1 cellular context compared by ENCODE assay signal in the genomic region with DNA sequence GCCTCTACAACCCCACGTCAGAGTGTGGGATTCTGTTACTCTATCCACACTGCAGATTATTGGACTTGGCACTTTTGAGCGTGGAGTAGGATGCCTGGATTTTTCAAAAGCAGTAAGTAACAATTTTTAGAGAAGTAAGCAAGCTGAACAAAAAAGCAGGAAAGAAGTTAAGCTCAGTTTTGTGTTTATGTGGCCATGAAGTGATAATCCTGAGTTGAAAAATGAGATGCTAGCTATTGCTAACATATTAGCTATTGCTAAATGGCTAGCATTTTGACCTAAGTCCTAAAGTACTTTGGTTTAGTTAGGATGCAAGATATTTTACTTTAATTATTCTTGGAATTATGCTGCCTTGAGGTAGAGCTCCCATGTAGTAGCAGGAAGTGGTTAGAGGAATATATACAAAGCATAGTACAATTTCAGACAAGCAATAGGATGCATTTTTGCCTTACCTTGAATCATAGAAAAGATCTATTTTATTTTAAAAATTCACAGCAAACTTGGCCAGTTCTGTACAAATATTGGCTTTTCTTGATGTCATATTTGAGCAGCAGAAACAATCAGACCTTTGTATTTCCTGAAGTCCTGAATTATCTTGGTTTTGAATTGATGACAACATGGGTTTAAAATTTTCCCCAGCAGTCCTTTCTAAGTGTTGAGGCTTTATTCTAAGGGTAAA.
TF ChIP-seq lines count a peak whose summit lies in the region.

No MANE protein-coding gene starts in this region.

TF ChIP-seq in HepG2, 621 proteins besides CTCF, POLR2A, EP300 and RAD21 (continued from another document and continues in another):
- TF ChIP-seq, protein P1, sequence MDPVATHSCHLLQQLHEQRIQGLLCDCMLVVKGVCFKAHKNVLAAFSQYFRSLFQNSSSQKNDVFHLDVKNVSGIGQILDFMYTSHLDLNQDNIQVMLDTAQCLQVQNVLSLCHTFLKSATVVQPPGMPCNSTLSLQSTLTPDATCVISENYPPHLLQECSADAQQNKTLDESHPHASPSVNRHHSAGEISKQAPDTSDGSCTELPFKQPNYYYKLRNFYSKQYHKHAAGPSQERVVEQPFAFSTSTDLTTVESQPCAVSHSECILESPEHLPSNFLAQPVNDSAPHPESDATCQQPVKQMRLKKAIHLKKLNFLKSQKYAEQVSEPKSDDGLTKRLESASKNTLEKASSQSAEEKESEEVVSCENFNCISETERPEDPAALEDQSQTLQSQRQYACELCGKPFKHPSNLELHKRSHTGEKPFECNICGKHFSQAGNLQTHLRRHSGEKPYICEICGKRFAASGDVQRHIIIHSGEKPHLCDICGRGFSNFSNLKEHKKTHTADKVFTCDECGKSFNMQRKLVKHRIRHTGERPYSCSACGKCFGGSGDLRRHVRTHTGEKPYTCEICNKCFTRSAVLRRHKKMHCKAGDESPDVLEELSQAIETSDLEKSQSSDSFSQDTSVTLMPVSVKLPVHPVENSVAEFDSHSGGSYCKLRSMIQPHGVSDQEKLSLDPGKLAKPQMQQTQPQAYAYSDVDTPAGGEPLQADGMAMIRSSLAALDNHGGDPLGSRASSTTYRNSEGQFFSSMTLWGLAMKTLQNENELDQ (CRISPR knock-in tag; IDR thresholded peaks at IDR 0.05; ENCODE audit: borderline replicate concordance), result no peak
- TF ChIP-seq ZBTB21 (CRISPR knock-in tag; IDR thresholded peaks at IDR 0.05), result peak; percentile 63; the same call in 1 of the 2 replicates
- no peak for TF ChIP-seq ZNF335 (CRISPR knock-in tag; IDR thresholded peaks at IDR 0.05)
- TF ChIP-seq, protein P2, sequence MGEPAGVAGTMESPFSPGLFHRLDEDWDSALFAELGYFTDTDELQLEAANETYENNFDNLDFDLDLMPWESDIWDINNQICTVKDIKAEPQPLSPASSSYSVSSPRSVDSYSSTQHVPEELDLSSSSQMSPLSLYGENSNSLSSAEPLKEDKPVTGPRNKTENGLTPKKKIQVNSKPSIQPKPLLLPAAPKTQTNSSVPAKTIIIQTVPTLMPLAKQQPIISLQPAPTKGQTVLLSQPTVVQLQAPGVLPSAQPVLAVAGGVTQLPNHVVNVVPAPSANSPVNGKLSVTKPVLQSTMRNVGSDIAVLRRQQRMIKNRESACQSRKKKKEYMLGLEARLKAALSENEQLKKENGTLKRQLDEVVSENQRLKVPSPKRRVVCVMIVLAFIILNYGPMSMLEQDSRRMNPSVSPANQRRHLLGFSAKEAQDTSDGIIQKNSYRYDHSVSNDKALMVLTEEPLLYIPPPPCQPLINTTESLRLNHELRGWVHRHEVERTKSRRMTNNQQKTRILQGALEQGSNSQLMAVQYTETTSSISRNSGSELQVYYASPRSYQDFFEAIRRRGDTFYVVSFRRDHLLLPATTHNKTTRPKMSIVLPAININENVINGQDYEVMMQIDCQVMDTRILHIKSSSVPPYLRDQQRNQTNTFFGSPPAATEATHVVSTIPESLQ (CRISPR knock-in tag; conservative IDR thresholded peaks at IDR 0.05), result 0 out of 2 replicates have a peak, but pooled peaks have one; percentile 55
- TF ChIP-seq BORCS8-MEF2B (CRISPR knock-in tag; IDR thresholded peaks at IDR 0.05), result no peak
- TF ChIP-seq KMT2B (CRISPR knock-in tag; IDR thresholded peaks at IDR 0.05), result 0 out of 2 replicates have a peak, but pooled peaks have one; percentile 18
- no peak for TF ChIP-seq ZNF383 (CRISPR knock-in tag; IDR thresholded peaks at IDR 0.05; ENCODE audit: borderline replicate concordance)
- 0 out of 2 replicates have a peak, but pooled peaks have one; percentile 16 for TF ChIP-seq HDAC1 (CRISPR knock-in tag; IDR thresholded peaks at IDR 0.05)
- TF ChIP-seq THYN1 (CRISPR knock-in tag; IDR thresholded peaks at IDR 0.05; ENCODE audit: borderline replicate concordance, low read depth), result no peak
- TF ChIP-seq, protein P3, sequence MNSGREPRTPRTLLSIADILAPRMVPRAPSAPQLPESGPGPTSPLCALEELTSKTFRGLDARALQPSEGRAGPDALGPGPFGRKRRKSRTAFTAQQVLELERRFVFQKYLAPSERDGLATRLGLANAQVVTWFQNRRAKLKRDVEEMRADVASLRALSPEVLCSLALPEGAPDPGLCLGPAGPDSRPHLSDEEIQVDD (CRISPR knock-in tag; IDR thresholded peaks at IDR 0.05; ENCODE audit: borderline replicate concordance), result no peak
- TF ChIP-seq GABPA (IDR thresholded peaks at IDR 0.05; ENCODE audit: low read depth, low read length), result no peak
- no peak for TF ChIP-seq GABPA (CRISPR knock-in tag; IDR thresholded peaks at IDR 0.05; ENCODE audit: low read depth)
- TF ChIP-seq, protein P4, sequence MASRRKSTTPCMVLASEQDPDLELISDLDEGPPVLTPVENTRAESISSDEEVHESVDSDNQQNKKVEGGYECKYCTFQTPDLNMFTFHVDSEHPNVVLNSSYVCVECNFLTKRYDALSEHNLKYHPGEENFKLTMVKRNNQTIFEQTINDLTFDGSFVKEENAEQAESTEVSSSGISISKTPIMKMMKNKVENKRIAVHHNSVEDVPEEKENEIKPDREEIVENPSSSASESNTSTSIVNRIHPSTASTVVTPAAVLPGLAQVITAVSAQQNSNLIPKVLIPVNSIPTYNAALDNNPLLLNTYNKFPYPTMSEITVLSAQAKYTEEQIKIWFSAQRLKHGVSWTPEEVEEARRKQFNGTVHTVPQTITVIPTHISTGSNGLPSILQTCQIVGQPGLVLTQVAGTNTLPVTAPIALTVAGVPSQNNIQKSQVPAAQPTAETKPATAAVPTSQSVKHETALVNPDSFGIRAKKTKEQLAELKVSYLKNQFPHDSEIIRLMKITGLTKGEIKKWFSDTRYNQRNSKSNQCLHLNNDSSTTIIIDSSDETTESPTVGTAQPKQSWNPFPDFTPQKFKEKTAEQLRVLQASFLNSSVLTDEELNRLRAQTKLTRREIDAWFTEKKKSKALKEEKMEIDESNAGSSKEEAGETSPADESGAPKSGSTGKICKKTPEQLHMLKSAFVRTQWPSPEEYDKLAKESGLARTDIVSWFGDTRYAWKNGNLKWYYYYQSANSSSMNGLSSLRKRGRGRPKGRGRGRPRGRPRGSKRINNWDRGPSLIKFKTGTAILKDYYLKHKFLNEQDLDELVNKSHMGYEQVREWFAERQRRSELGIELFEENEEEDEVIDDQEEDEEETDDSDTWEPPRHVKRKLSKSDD (CRISPR knock-in tag; IDR thresholded peaks at IDR 0.05; ENCODE audit: low read depth), result no peak
- no peak for TF ChIP-seq MBNL3 (CRISPR knock-in tag; conservative IDR thresholded peaks at IDR 0.05)
- 0 out of 2 replicates have a peak, but pooled peaks have one; percentile 28 for TF ChIP-seq KLF11 (CRISPR knock-in tag; IDR thresholded peaks at IDR 0.05)
- TF ChIP-seq ZNF614 (CRISPR knock-in tag; IDR thresholded peaks at IDR 0.05; ENCODE audit: borderline replicate concordance), result no peak
- TF ChIP-seq, protein P5, sequence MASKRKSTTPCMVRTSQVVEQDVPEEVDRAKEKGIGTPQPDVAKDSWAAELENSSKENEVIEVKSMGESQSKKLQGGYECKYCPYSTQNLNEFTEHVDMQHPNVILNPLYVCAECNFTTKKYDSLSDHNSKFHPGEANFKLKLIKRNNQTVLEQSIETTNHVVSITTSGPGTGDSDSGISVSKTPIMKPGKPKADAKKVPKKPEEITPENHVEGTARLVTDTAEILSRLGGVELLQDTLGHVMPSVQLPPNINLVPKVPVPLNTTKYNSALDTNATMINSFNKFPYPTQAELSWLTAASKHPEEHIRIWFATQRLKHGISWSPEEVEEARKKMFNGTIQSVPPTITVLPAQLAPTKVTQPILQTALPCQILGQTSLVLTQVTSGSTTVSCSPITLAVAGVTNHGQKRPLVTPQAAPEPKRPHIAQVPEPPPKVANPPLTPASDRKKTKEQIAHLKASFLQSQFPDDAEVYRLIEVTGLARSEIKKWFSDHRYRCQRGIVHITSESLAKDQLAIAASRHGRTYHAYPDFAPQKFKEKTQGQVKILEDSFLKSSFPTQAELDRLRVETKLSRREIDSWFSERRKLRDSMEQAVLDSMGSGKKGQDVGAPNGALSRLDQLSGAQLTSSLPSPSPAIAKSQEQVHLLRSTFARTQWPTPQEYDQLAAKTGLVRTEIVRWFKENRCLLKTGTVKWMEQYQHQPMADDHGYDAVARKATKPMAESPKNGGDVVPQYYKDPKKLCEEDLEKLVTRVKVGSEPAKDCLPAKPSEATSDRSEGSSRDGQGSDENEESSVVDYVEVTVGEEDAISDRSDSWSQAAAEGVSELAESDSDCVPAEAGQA (IDR thresholded peaks at IDR 0.05; ENCODE audit: low read depth), result no peak
- TF ChIP-seq, protein P5 (CRISPR knock-in tag; IDR thresholded peaks at IDR 0.05; ENCODE audit: borderline replicate concordance), result no peak
- no peak for TF ChIP-seq KDM3A (CRISPR knock-in tag; IDR thresholded peaks at IDR 0.05; ENCODE audit: low read depth)
- 0 out of 2 replicates have a peak, but pooled peaks have one; percentile 18 for TF ChIP-seq MBD4 (IDR thresholded peaks at IDR 0.05; ENCODE audit: borderline replicate concordance, low read length)
- peak in 1 of 2 experiments; percentile 44; a peak in 1 of 4 replicates for TF ChIP-seq KLF16 (CRISPR knock-in tag; IDR thresholded peaks at IDR 0.05)
- no peak for TF ChIP-seq GTF3A (CRISPR knock-in tag; conservative IDR thresholded peaks at IDR 0.05)
- TF ChIP-seq RXRB (CRISPR knock-in tag; IDR thresholded peaks at IDR 0.05; ENCODE audit: borderline replicate concordance), result no peak; the same call in 1 of the 2 replicates
- TF ChIP-seq, protein P6, sequence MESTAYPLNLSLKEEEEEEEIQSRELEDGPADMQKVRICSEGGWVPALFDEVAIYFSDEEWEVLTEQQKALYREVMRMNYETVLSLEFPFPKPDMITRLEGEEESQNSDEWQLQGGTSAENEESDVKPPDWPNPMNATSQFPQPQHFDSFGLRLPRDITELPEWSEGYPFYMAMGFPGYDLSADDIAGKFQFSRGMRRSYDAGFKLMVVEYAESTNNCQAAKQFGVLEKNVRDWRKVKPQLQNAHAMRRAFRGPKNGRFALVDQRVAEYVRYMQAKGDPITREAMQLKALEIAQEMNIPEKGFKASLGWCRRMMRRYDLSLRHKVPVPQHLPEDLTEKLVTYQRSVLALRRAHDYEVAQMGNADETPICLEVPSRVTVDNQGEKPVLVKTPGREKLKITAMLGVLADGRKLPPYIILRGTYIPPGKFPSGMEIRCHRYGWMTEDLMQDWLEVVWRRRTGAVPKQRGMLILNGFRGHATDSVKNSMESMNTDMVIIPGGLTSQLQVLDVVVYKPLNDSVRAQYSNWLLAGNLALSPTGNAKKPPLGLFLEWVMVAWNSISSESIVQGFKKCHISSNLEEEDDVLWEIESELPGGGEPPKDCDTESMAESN (CRISPR knock-in tag; conservative IDR thresholded peaks at IDR 0.05), result no peak
- no peak for TF ChIP-seq SOX13 (IDR thresholded peaks at IDR 0.05)
- TF ChIP-seq SOX13 (CRISPR knock-in tag; conservative IDR thresholded peaks at IDR 0.05 in 1 of 2, IDR thresholded peaks at IDR 0.05 in 1 of 2), result peak in 1 of 2 experiments; percentile 48; a peak in 1 of 4 replicates
- TF ChIP-seq ZNF253 (CRISPR knock-in tag; IDR thresholded peaks at IDR 0.05; ENCODE audit: borderline replicate concordance), result no peak
- no peak for TF ChIP-seq ZNF292 (CRISPR knock-in tag; IDR thresholded peaks at IDR 0.05; ENCODE audit: borderline replicate concordance, low read depth)
- TF ChIP-seq ZNF605 (CRISPR knock-in tag; IDR thresholded peaks at IDR 0.05), result no peak
- TF ChIP-seq ZNF205 (CRISPR knock-in tag; IDR thresholded peaks at IDR 0.05), result no peak
- no peak for TF ChIP-seq ZFP1 (CRISPR knock-in tag; IDR thresholded peaks at IDR 0.05)
- TF ChIP-seq ZNF124 (CRISPR knock-in tag; IDR thresholded peaks at IDR 0.05), result peak; percentile 37; the same call in 1 of the 2 replicates
- TF ChIP-seq THAP11 (CRISPR knock-in tag; IDR thresholded peaks at IDR 0.05), result peak; percentile 31; the same call in 1 of the 2 replicates
- 0 out of 2 replicates have a peak, but pooled peaks have one; percentile 2 for TF ChIP-seq ARNT2 (CRISPR knock-in tag; IDR thresholded peaks at IDR 0.05; ENCODE audit: low read depth)
- TF ChIP-seq ELF4 (CRISPR knock-in tag; IDR thresholded peaks at IDR 0.05; ENCODE audit: borderline replicate concordance), result no peak
- no peak for TF ChIP-seq CBFB (CRISPR knock-in tag; IDR thresholded peaks at IDR 0.05)
- TF ChIP-seq ATF7 (IDR thresholded peaks at IDR 0.05), result peak; percentile 26; the same call in 1 of the 2 replicates
- no peak for TF ChIP-seq ATF7 (CRISPR knock-in tag; IDR thresholded peaks at IDR 0.05)
- no peak for TF ChIP-seq FOXA1 (IDR thresholded peaks at IDR 0.05)
- 0 out of 2 replicates have a peak, but pooled peaks have one; percentile 12 for TF ChIP-seq FOXA1 (CRISPR knock-in tag; IDR thresholded peaks at IDR 0.05)
- TF ChIP-seq, protein P7, sequence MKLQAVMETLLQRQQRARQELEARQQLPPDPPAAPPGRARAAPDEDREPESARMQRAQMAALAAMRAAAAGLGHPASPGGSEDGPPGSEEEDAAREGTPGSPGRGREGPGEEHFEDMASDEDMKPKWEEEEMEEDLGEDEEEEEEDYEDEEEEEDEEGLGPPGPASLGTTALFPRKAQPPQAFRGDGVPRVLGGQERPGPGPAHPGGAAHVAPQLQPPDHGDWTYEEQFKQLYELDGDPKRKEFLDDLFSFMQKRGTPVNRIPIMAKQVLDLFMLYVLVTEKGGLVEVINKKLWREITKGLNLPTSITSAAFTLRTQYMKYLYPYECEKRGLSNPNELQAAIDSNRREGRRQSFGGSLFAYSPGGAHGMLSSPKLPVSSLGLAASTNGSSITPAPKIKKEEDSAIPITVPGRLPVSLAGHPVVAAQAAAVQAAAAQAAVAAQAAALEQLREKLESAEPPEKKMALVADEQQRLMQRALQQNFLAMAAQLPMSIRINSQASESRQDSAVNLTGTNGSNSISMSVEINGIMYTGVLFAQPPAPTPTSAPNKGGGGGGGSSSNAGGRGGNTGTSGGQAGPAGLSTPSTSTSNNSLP (IDR thresholded peaks at IDR 0.05; ENCODE audit: low read depth, low read length), result no peak
- TF ChIP-seq, protein P8, sequence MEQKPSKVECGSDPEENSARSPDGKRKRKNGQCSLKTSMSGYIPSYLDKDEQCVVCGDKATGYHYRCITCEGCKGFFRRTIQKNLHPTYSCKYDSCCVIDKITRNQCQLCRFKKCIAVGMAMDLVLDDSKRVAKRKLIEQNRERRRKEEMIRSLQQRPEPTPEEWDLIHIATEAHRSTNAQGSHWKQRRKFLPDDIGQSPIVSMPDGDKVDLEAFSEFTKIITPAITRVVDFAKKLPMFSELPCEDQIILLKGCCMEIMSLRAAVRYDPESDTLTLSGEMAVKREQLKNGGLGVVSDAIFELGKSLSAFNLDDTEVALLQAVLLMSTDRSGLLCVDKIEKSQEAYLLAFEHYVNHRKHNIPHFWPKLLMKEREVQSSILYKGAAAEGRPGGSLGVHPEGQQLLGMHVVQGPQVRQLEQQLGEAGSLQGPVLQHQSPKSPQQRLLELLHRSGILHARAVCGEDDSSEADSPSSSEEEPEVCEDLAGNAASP (CRISPR knock-in tag; IDR thresholded peaks at IDR 0.05; ENCODE audit: borderline replicate concordance), result 0 out of 2 replicates have a peak, but pooled peaks have one; percentile 24
